In the genomic region with DNA sequence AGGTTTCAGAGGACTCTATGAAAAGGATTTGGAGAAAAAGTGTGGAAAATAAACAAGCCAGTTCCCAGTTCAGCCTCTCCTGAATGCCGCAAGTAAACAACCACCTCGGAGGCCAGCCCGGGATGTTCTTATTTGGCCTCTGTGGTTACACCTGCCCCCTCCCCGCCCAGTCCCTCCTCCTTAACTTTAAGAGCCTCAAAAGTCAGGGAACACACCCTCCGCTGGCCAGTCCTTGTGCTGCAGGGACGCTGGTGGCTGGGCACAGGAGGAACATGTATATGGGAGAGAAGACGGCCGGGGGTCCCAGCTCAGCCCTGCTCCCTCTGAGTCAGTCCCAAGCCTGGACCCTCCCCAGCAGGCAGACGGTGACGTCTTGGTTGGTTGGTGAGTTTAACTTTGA, we compare ENCODE assay signal across 8 cellular contexts. TPM values are rescaled to one million over a fixed set of nuclear protein-coding genes. Genes with fewer than 3 reads are reported as not detected.
DNase-seq lines count a peak whose midpoint lies in the region; ATAC-seq, FAIRE-seq and TF ChIP-seq lines count a peak whose summit lies in the region.

No MANE protein-coding gene starts in this region.

- ATAC-seq in gastroesophageal sphincter (peak; percentile 32), HG03196 (IDR thresholded peaks at IDR 0.05; ENCODE audit: unreplicated experiment) (no peak)
- no peak for ATAC-seq in activated CD8-positive, alpha-beta T cell treated with anti-CD3 and anti-CD28 coated beads for 36 hours

- no peaks in the 10 kb centered on the region for H3K9me3 Mint-ChIP-seq in activated CD8-positive, alpha-beta T cell treated with anti-CD3 and anti-CD28 coated beads for 36 hours

- no peak overlapping the region for H3K4me2 ChIP-seq in SK-N-SH

- peaks cover 25% of the 10 kb centered on the region for H3F3A ChIP-seq in SK-N-SH (replicated peaks; ENCODE audit: insufficient read depth)

- intact Hi-C loops in activated CD8-positive, alpha-beta T cell treated with anti-CD3 and anti-CD28 coated beads for 36 hours (cut with micrococcal nuclease), result no loop called here

- CTCF ChIA-PET in SK-N-SH (lab: Yijun Ruan, JAX), result interaction anchor here (0.7 to 1.6 kb wide), 6 partner anchors 14 to 78 kb away, joined by 3 to 5 read pairs (median 4); no protein-coding TSS in a partner anchor
- CTCF ChIA-PET in activated CD8-positive, alpha-beta T cell treated with anti-CD3 and anti-CD28 coated beads for 36 hours (lab: Charles Lee), result interaction anchor here (2.0 to 3.0 kb wide), 2 partner anchors 74 to 79 kb away, joined by 9 to 11 read pairs; no protein-coding TSS in a partner anchor

- no peaks in the 10 kb centered on the region for H3K27me3 ChIP-seq in SK-N-SH (ENCODE audit: insufficient read depth)
- H3K27me3 ChIP-seq in gastroesophageal sphincter, result no peaks in the 10 kb centered on the region

- peaks cover 94% of the 10 kb centered on the region for H3K79me2 ChIP-seq in SK-N-SH (ENCODE audit: insufficient read depth)

- no peak overlapping the region for H3K4me3 Mint-ChIP-seq in activated CD8-positive, alpha-beta T cell treated with anti-CD3 and anti-CD28 coated beads for 36 hours

- no peak overlapping the region for H3K4me3 ChIP-seq in SK-N-SH (ENCODE audit: low read depth in 2 of 2, low read length in 1 of 2)
- H3K4me3 ChIP-seq in gastroesophageal sphincter, result no peak overlapping the region
- H3K4me3 ChIP-seq in skin epidermis, result peak overlapping the region in 2 of 7 experiments; percentile 21 to 30

- H3K27me3 Mint-ChIP-seq in activated CD8-positive, alpha-beta T cell treated with anti-CD3 and anti-CD28 coated beads for 36 hours, result peaks cover 23% of the 10 kb centered on the region

- DNase-seq in H54 (ENCODE audit: insufficient read length, low spot score) (peak; percentile 44), SK-N-SH (peak; percentile 60), NCI-H748 treated with DMSO at 0.1 percent for 48 hours (lab: John Stamatoyannopoulos, UW) (no peak), hepatic stellate cell (ENCODE audit: low spot score) (no peak)
- DNase-seq in activated CD8-positive, alpha-beta T cell treated with anti-CD3 and anti-CD28 coated beads for 36 hours, result no peak

- TF ChIP-seq CTCF in SK-N-SH (IDR thresholded peaks at IDR 0.05) (peak; percentile 33), gastroesophageal sphincter (IDR thresholded peaks at IDR 0.05) (peak in 2 of 4 experiments; percentile 25 to 38)
- no peak for TF ChIP-seq CTCF in activated CD8-positive, alpha-beta T cell treated with anti-CD3 and anti-CD28 coated beads for 36 hours (IDR thresholded peaks at IDR 0.05)

- H3K9me2 ChIP-seq in SK-N-SH, result no peaks in the 10 kb centered on the region

- no peak overlapping the region for H3K27ac ChIP-seq in SK-N-SH (ENCODE audit: low read depth in 2 of 2, low read length in 1 of 2)
- H3K27ac ChIP-seq in gastroesophageal sphincter, result peak overlapping the region in 3 of 4 donors; percentile 67 to 83 (median 76)
- peak overlapping the region in 13 of 21 experiments; percentile 22 to 78 (median 69) for H3K27ac ChIP-seq in skin epidermis

- peaks cover 35 to 52% of the 10 kb centered on the region in 2 experiments; a peak in 3 of 4 replicates for H3K4me1 ChIP-seq in SK-N-SH (ENCODE audit: control insufficient read depth in 1 of 2, insufficient read depth in 2 of 2, low read depth in 1 of 2, low read length in 1 of 2)
- H3K4me1 ChIP-seq in gastroesophageal sphincter, result peaks cover 7 to 100% (median 63%) of the 10 kb centered on the region in 3 donors

- no peaks in the 10 kb centered on the region for H3K36me3 ChIP-seq in SK-N-SH (replicated peaks in 1 of 2; ENCODE audit: control insufficient read depth in 1 of 2, insufficient read depth in 2 of 2, low read length in 1 of 2)
- H3K36me3 ChIP-seq in gastroesophageal sphincter, result peaks cover 0 to 7% of the 10 kb centered on the region in 2 donors

- H3K9me3 ChIP-seq in SK-N-SH (no peaks in the 10 kb centered on the region), gastroesophageal sphincter (no peaks in the 10 kb centered on the region)

- no peak for TF ChIP-seq POLR2A in H54 (IDR thresholded peaks at IDR 0.05; ENCODE audit: low read depth, low read length)
- no peak for TF ChIP-seq POLR2A in gastroesophageal sphincter (IDR thresholded peaks at IDR 0.05)

- no peaks in the 10 kb centered on the region for H3K36me3 Mint-ChIP-seq in activated CD8-positive, alpha-beta T cell treated with anti-CD3 and anti-CD28 coated beads for 36 hours (ENCODE audit: low read depth)

- WGBS in SK-N-SH (ENCODE audit: low lambda C conversion rate), result 67% methylated on average over 10 of the region's 10 CpGs
- WGBS in gastroesophageal sphincter (ENCODE audit: low coverage in 1 of 2), 2 donors, result 0 to 49% methylated on average over 1 to 5 of the region's 10 CpGs

- FAIRE-seq in H54 (lab: Jason Lieb, UNC), result no peak

- H3K27ac Mint-ChIP-seq in activated CD8-positive, alpha-beta T cell treated with anti-CD3 and anti-CD28 coated beads for 36 hours, result no peak overlapping the region

- TF ChIP-seq EP300 in SK-N-SH (IDR thresholded peaks at IDR 0.05; ENCODE audit: borderline replicate concordance in 1 of 2, low read depth in 1 of 2, low read length in 1 of 2) (no peak), gastroesophageal sphincter (IDR thresholded peaks at IDR 0.05) (no peak)

- H4K20me1 ChIP-seq in SK-N-SH (ENCODE audit: insufficient read depth), result peaks cover 40% of the 10 kb centered on the region

- H3K9ac ChIP-seq in SK-N-SH, result no peak overlapping the region

- H3K4me1 Mint-ChIP-seq in activated CD8-positive, alpha-beta T cell treated with anti-CD3 and anti-CD28 coated beads for 36 hours (ENCODE audit: low read depth), result peaks cover 54% of the 10 kb centered on the region

- no peak for TF ChIP-seq RAD21 in SK-N-SH (IDR thresholded peaks at IDR 0.05; ENCODE audit: low read length)

- H2AFZ ChIP-seq in SK-N-SH (ENCODE audit: low read depth), result no peak overlapping the region

- POLR2A ChIA-PET in SK-N-SH (lab: Yijun Ruan, JAX), result no interaction called here
- POLR2A ChIA-PET in activated CD8-positive, alpha-beta T cell treated with anti-CD3 and anti-CD28 coated beads for 36 hours (lab: Charles Lee), result no interaction called here

TF ChIP-seq in SK-N-SH, 30 proteins besides CTCF, POLR2A, EP300 and RAD21:
- TF ChIP-seq SMC3 (IDR thresholded peaks at IDR 0.05; ENCODE audit: low read depth, low read length), result peak; percentile 19; the same call in 1 of the 2 replicates
- TF ChIP-seq, protein P1, sequence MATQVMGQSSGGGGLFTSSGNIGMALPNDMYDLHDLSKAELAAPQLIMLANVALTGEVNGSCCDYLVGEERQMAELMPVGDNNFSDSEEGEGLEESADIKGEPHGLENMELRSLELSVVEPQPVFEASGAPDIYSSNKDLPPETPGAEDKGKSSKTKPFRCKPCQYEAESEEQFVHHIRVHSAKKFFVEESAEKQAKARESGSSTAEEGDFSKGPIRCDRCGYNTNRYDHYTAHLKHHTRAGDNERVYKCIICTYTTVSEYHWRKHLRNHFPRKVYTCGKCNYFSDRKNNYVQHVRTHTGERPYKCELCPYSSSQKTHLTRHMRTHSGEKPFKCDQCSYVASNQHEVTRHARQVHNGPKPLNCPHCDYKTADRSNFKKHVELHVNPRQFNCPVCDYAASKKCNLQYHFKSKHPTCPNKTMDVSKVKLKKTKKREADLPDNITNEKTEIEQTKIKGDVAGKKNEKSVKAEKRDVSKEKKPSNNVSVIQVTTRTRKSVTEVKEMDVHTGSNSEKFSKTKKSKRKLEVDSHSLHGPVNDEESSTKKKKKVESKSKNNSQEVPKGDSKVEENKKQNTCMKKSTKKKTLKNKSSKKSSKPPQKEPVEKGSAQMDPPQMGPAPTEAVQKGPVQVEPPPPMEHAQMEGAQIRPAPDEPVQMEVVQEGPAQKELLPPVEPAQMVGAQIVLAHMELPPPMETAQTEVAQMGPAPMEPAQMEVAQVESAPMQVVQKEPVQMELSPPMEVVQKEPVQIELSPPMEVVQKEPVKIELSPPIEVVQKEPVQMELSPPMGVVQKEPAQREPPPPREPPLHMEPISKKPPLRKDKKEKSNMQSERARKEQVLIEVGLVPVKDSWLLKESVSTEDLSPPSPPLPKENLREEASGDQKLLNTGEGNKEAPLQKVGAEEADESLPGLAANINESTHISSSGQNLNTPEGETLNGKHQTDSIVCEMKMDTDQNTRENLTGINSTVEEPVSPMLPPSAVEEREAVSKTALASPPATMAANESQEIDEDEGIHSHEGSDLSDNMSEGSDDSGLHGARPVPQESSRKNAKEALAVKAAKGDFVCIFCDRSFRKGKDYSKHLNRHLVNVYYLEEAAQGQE (IDR thresholded peaks at IDR 0.05; ENCODE audit: low read depth, low read length), result no peak

RNA-seq across cellular contexts. Expression of a gene that starts 6.1 kb away (rescaled TPM):
- 6.0 and 6.1 TPM in 2 replicates for polyA plus RNA-seq in SK-N-SH (2012; rRNA removed)
- polyA plus RNA-seq in SK-N-SH (2012; cell fraction: cytosol; rRNA removed), result 4.1 and 5.6 TPM in 2 replicates
- polyA plus RNA-seq in SK-N-SH (2012; cell fraction: nucleus; rRNA removed), result 5.7 and 6.8 TPM in 2 replicates
- 10 to 100 TPM; 31.8 to 48.0 (median 37.3) TPM for total RNA-seq in gastroesophageal sphincter
- under 1 TPM; 0.20 to 0.36 TPM for total RNA-seq in activated CD8-positive, alpha-beta T cell treated with anti-CD3 and anti-CD28 coated beads for 36 hours

Comparison
In these comparisons a context has a peak if more than half of its experiments do, and no peak if none do; other contexts are left out.
1. DNase-seq: peak in H54 (single experiment) and SK-N-SH (single experiment); none in NCI-H748 treated with DMSO at 0.1 percent for 48 hours (single experiment), hepatic stellate cell (single experiment) and activated CD8-positive, alpha-beta T cell treated with anti-CD3 and anti-CD28 coated beads for 36 hours (single experiment).
2. H3K27ac ChIP-seq: peak in gastroesophageal sphincter (3 of 4) and skin epidermis (13 of 21); none in SK-N-SH (0 of 2).
3. RNA of a gene that starts 6.1 kb away (total RNA-seq): 31.8 to 48.0 TPM in gastroesophageal sphincter; 0.20 to 0.36 TPM in activated CD8-positive, alpha-beta T cell treated with anti-CD3 and anti-CD28 coated beads for 36 hours; every median in the first group is over 10 times any median in the second.